In the genomic region with DNA sequence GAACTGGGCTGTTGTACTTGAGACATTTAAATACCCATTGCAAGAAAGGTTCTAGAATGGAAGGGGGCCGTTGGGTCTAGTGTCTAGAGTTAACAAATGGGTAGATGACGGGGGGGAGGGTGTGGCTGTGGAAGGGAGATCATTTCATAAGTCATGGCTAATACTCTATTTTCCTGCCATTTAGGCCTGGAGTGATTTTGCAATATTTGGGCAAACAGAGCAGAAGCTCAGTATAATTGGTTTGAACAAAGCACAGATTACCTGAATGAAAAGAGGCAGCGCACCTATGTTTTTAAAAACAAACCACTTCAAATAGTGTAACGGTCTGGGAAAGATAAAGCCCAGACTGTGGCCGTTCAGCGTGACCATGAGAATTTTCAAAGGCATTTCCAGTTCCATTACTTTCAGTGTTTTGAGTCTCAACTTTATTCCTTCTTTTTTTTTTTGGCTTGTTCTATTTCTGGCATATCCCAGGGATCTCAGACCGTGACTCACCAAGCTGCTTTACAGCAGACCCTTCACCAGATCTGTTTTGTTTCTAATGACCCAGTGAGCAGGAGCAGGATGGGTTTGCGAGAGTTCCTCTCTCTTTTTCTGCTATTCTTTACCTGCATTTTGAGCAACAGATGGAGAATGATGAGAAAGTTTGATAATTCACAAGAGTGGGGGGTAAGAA, we compare ENCODE assay signal across 1 cellular context.
TF ChIP-seq lines count a peak whose summit lies in the region.

No MANE protein-coding gene starts in this region.

TF ChIP-seq in HepG2, 621 proteins besides CTCF, POLR2A, EP300 and RAD21 (continued from another document):
- TF ChIP-seq, protein P1, sequence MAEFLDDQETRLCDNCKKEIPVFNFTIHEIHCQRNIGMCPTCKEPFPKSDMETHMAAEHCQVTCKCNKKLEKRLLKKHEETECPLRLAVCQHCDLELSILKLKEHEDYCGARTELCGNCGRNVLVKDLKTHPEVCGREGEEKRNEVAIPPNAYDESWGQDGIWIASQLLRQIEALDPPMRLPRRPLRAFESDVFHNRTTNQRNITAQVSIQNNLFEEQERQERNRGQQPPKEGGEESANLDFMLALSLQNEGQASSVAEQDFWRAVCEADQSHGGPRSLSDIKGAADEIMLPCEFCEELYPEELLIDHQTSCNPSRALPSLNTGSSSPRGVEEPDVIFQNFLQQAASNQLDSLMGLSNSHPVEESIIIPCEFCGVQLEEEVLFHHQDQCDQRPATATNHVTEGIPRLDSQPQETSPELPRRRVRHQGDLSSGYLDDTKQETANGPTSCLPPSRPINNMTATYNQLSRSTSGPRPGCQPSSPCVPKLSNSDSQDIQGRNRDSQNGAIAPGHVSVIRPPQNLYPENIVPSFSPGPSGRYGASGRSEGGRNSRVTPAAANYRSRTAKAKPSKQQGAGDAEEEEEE (CRISPR knock-in tag; IDR thresholded peaks at IDR 0.05; ENCODE audit: borderline replicate concordance), result no peak
- TF ChIP-seq SOX5 (CRISPR knock-in tag; IDR thresholded peaks at IDR 0.05; ENCODE audit: borderline replicate concordance) (0 out of 2 replicates have a peak, but pooled peaks have one; percentile 13), CBX2 (IDR thresholded peaks at IDR 0.05; ENCODE audit: low read depth, low read length) (no peak), CBX2 (CRISPR knock-in tag; IDR thresholded peaks at IDR 0.05; ENCODE audit: low read depth) (no peak), KDM5B (CRISPR knock-in tag; IDR thresholded peaks at IDR 0.05; ENCODE audit: borderline replicate concordance) (no peak), TBL1XR1 (IDR thresholded peaks at IDR 0.05; ENCODE audit: borderline replicate concordance, low read length, partially characterized antibody) (no peak), CEBPB (IDR thresholded peaks at IDR 0.05; ENCODE audit: borderline replicate concordance, low read depth, low read length) (peak; percentile 49; the same call in 1 of the 2 replicates), CEBPG (CRISPR knock-in tag; IDR thresholded peaks at IDR 0.05) (peak; percentile 38; the same call in 1 of the 2 replicates), ZNF703 (CRISPR knock-in tag; IDR thresholded peaks at IDR 0.05; ENCODE audit: borderline replicate concordance) (no peak)
- TF ChIP-seq, protein P2, sequence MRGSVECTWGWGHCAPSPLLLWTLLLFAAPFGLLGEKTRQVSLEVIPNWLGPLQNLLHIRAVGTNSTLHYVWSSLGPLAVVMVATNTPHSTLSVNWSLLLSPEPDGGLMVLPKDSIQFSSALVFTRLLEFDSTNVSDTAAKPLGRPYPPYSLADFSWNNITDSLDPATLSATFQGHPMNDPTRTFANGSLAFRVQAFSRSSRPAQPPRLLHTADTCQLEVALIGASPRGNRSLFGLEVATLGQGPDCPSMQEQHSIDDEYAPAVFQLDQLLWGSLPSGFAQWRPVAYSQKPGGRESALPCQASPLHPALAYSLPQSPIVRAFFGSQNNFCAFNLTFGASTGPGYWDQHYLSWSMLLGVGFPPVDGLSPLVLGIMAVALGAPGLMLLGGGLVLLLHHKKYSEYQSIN (CRISPR knock-in tag; IDR thresholded peaks at IDR 0.05; ENCODE audit: borderline replicate concordance), result no peak
TF ChIP-seq in HepG2: peak in this region for 10.
